ENCODE assay signal across 3 cellular contexts in the genomic region with DNA sequence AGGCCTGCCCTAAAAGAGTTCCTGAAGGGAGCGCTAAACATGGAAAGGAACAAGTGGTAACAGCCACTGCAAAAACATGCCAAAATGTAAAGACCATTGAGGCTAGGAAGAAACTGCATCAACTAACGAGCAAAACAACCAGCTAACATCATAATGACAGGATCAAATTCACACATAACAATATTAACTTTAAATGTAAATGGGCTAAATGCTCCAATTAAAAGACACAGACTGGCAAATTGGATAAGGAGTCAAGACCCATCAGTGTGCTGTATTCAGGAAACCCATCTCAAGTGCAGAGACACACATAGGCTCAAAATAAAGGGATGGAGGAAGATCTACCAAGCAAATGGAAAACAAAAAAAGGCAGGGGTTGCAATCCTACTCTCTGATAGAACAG. TPM values are rescaled to one million over a fixed set of nuclear protein-coding genes. Genes with fewer than 3 reads are reported as not detected.
"Had no signal": no experiment of that assay in that cellular context is flagged by ENCODE, and none has a peak within 500 bp of the region (broad histone marks: within the 10 kb centered on the region; RNA-seq: fewer than 3 reads in every experiment).

No MANE protein-coding gene starts in this region.

RNA-seq across cellular contexts. Expression of gene XKR3, which starts 57.3 kb away (rescaled TPM):
- total RNA-seq: LHCN-M2, MCF 10A, NCI-H460 had no signal
